27 cellular contexts compared by ENCODE assay signal in the genomic region with DNA sequence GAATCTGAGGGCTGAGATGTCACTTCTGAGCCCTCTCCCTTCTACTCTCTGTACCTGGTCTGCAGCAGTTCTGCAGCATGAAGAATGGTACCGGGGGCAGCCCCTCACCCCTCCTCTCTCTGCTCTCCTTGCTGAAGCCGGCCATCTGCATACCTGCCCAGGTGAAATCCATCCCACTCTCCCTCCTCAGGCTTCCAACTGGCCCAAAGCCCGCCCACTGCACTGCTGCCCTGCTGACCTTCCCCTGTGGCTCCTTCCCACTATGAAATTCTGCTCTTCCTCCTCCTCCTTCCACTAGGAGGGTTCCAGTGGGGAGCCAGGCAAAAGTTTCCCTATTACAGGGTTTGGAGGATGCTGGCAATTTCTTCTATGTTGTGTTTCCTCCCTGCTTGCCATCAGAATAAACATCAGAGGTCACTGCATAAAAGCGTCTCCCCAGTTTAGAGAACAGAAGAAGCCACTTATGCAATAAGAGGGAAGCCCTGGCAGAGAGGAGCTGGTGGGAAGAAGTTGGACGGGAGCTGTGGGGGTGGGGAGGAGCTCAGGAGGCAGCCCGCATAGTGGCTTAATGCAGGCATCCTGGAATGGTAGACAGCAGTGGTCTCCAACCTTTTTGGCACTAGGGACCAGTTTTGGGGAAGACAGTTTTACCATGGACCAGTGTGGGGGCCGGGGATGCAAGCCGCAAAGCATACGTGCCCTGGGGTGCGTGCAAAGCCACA. TPM values are rescaled to one million over a fixed set of nuclear protein-coding genes. Genes with fewer than 3 reads are reported as not detected.
DNase-seq lines count a peak whose midpoint lies in the region; ATAC-seq and TF ChIP-seq lines count a peak whose summit lies in the region.
"Had no signal": no experiment of that assay in that cellular context is flagged by ENCODE, and none has a peak within 500 bp of the region (broad histone marks: within the 10 kb centered on the region; RNA-seq: fewer than 3 reads in every experiment).

No MANE protein-coding gene starts in this region.

- intact Hi-C loops in activated CD8-positive, alpha-beta T cell treated with anti-CD3 and anti-CD28 coated beads for 36 hours (cut with micrococcal nuclease): no loop called here

- H3K27me3 Mint-ChIP-seq in chondrocyte (ENCODE audit: low read depth) (no peaks in the 10 kb centered on the region), nephron progenitor cell (ENCODE audit: low read depth, poor library complexity) (peaks cover 14% of the 10 kb centered on the region)
- H3K27me3 Mint-ChIP-seq in activated CD8-positive, alpha-beta T cell treated with anti-CD3 and anti-CD28 coated beads for 36 hours: no peaks in the 10 kb centered on the region
- H3K27me3 Mint-ChIP-seq: activated CD4-positive, alpha-beta memory T cell treated with anti-CD3 and anti-CD28 coated beads for 36 hours had no signal

- H3K4me1 Mint-ChIP-seq in chondrocyte (ENCODE audit: low read depth) (peaks cover 47% of the 10 kb centered on the region), nephron progenitor cell (peaks cover 58% of the 10 kb centered on the region)
- H3K4me1 Mint-ChIP-seq in activated CD8-positive, alpha-beta T cell treated with anti-CD3 and anti-CD28 coated beads for 36 hours (ENCODE audit: low read depth): peaks cover 9% of the 10 kb centered on the region
- H3K4me1 Mint-ChIP-seq: CD14-positive monocyte had no signal

- H3K36me3 Mint-ChIP-seq in chondrocyte (ENCODE audit: low read depth): no peaks in the 10 kb centered on the region
- H3K36me3 Mint-ChIP-seq in nephron progenitor cell (ENCODE audit: low read depth): no peaks in the 10 kb centered on the region
- H3K36me3 Mint-ChIP-seq in activated CD8-positive, alpha-beta T cell treated with anti-CD3 and anti-CD28 coated beads for 36 hours (ENCODE audit: low read depth): peaks cover 4% of the 10 kb centered on the region

- CTCF ChIA-PET in activated CD8-positive, alpha-beta T cell treated with anti-CD3 and anti-CD28 coated beads for 36 hours (lab: Charles Lee): interaction anchor here (2.0 kb wide), 1 partner anchor 8 kb away, joined by 7 read pairs; no protein-coding TSS in a partner anchor

- no peaks in the 10 kb centered on the region for H3K9me3 Mint-ChIP-seq in chondrocyte (ENCODE audit: low read depth)
- H3K9me3 Mint-ChIP-seq in nephron progenitor cell: no peaks in the 10 kb centered on the region
- H3K9me3 Mint-ChIP-seq in activated CD8-positive, alpha-beta T cell treated with anti-CD3 and anti-CD28 coated beads for 36 hours: no peaks in the 10 kb centered on the region
- H3K9me3 Mint-ChIP-seq: activated CD4-positive, alpha-beta memory T cell treated with anti-CD3 and anti-CD28 coated beads for 36 hours; activated T-helper 1 cell treated with anti-CD3 and anti-CD28 coated beads, Interleukin-12 subunit alpha, Interleukin-12 subunit beta, Interleukin-2, Interleukin-4 antibody, amounts not matched to agents 30 ng/mL and 10 ng/mL and 1 ng/mL, durations not matched to agents 14 hours and 24 hours and 36 hours had no signal

- POLR2A ChIA-PET in activated CD8-positive, alpha-beta T cell treated with anti-CD3 and anti-CD28 coated beads for 36 hours (lab: Charles Lee): no interaction called here

- DNase-seq in NCI-H2227 treated with DMSO at 0.1 percent for 48 hours (lab: John Stamatoyannopoulos, UW) (peak; percentile 48), chondrocyte (ENCODE audit: low spot score) (no peak), nephron progenitor cell (no peak)
- no peak for DNase-seq in activated CD8-positive, alpha-beta T cell treated with anti-CD3 and anti-CD28 coated beads for 36 hours
- DNase-seq in activated CD8-positive, alpha-beta memory T cell treated with anti-CD3 and anti-CD28 coated beads for 24 hours: no peak
- DNase-seq: activated CD4-positive, alpha-beta memory T cell treated with anti-CD3 and anti-CD28 coated beads for 36 hours; activated CD8-positive, alpha-beta memory T cell treated with anti-CD3 and anti-CD28 coated beads, Interleukin-2, amount 50 U/mL, for 48 hours; activated naive CD4-positive, alpha-beta T cell treated with Interleukin-2 at 50 U/mL for 16 hours; DMS79; GDM1; hypothalamus; left colon; mammary epithelial cell; NCI-H1417; NCI-H2081; NCI-H82; right lobe of liver; stimulated activated CD4-positive, alpha-beta T cell treated with anti-CD3 and anti-CD28 coated beads, Interleukin-2, amount 100 ng/mL, for 48 hours; T-helper 1 cell; tibial artery had no signal

- H3K27ac Mint-ChIP-seq in chondrocyte (ENCODE audit: unreplicated experiment) (peak overlapping the region; percentile 71), nephron progenitor cell (peak overlapping the region; percentile 87)
- H3K27ac Mint-ChIP-seq in activated CD8-positive, alpha-beta T cell treated with anti-CD3 and anti-CD28 coated beads for 36 hours: no peak overlapping the region
- H3K27ac Mint-ChIP-seq: activated CD4-positive, alpha-beta memory T cell treated with anti-CD3 and anti-CD28 coated beads for 36 hours; activated T-helper 1 cell treated with anti-CD3 and anti-CD28 coated beads, Interleukin-12 subunit alpha, Interleukin-12 subunit beta, Interleukin-2, Interleukin-4 antibody, amounts not matched to agents 30 ng/mL and 10 ng/mL and 1 ng/mL, durations not matched to agents 14 hours and 24 hours and 36 hours had no signal

- ATAC-seq in HG03457 (IDR thresholded peaks at IDR 0.05; ENCODE audit: unreplicated experiment) (no peak), HG02571 (IDR thresholded peaks at IDR 0.05; ENCODE audit: unreplicated experiment) (no peak)
- no peak for ATAC-seq in activated CD8-positive, alpha-beta T cell treated with anti-CD3 and anti-CD28 coated beads for 36 hours
- ATAC-seq: gastroesophageal sphincter, left colon, right lobe of liver had no signal

- no peak for TF ChIP-seq CTCF in chondrocyte (IDR thresholded peaks at IDR 0.05)
- no peak for TF ChIP-seq CTCF in nephron progenitor cell (IDR thresholded peaks at IDR 0.05)
- TF ChIP-seq CTCF in activated CD8-positive, alpha-beta T cell treated with anti-CD3 and anti-CD28 coated beads for 36 hours (IDR thresholded peaks at IDR 0.05): no peak

- no peak overlapping the region for H3K4me3 Mint-ChIP-seq in chondrocyte (ENCODE audit: unreplicated experiment)
- no peak overlapping the region for H3K4me3 Mint-ChIP-seq in nephron progenitor cell
- no peak overlapping the region for H3K4me3 Mint-ChIP-seq in activated CD8-positive, alpha-beta T cell treated with anti-CD3 and anti-CD28 coated beads for 36 hours
- H3K4me3 Mint-ChIP-seq: activated CD4-positive, alpha-beta memory T cell treated with anti-CD3 and anti-CD28 coated beads for 36 hours; activated T-helper 1 cell treated with anti-CD3 and anti-CD28 coated beads, Interleukin-12 subunit alpha, Interleukin-12 subunit beta, Interleukin-2, Interleukin-4 antibody, amounts not matched to agents 30 ng/mL and 10 ng/mL and 1 ng/mL, durations not matched to agents 14 hours and 24 hours and 36 hours had no signal

RNA-seq across cellular contexts. Expression of gene TMCO4, which starts 30.3 kb away (rescaled TPM):
- total RNA-seq in chondrocyte: 8.0 to 10.0 TPM (median 8.3 TPM) in 3 replicates
- 10 to 100 TPM; 10.8 to 13.2 TPM for total RNA-seq in activated CD8-positive, alpha-beta T cell treated with anti-CD3 and anti-CD28 coated beads for 36 hours

RNA-seq across cellular contexts. Expression of gene RNF186, which starts 45.7 kb away (rescaled TPM):
- total RNA-seq in chondrocyte: not detected in 3 replicates
- not detected for total RNA-seq in activated CD8-positive, alpha-beta T cell treated with anti-CD3 and anti-CD28 coated beads for 36 hours
- total RNA-seq: activated CD4-positive, alpha-beta memory T cell treated with anti-CD3 and anti-CD28 coated beads for 36 hours; activated T-helper 1 cell treated with anti-CD3 and anti-CD28 coated beads, Interleukin-12 subunit alpha, Interleukin-12 subunit beta, Interleukin-2, Interleukin-4 antibody, amounts not matched to agents 30 ng/mL and 10 ng/mL and 1 ng/mL, durations not matched to agents 14 hours and 24 hours and 36 hours; cerebellum; gastroesophageal sphincter; mammary epithelial cell; OCI-LY7 had no signal
